Comparison of ENCODE assay signal across 9 cellular contexts in the genomic region with DNA sequence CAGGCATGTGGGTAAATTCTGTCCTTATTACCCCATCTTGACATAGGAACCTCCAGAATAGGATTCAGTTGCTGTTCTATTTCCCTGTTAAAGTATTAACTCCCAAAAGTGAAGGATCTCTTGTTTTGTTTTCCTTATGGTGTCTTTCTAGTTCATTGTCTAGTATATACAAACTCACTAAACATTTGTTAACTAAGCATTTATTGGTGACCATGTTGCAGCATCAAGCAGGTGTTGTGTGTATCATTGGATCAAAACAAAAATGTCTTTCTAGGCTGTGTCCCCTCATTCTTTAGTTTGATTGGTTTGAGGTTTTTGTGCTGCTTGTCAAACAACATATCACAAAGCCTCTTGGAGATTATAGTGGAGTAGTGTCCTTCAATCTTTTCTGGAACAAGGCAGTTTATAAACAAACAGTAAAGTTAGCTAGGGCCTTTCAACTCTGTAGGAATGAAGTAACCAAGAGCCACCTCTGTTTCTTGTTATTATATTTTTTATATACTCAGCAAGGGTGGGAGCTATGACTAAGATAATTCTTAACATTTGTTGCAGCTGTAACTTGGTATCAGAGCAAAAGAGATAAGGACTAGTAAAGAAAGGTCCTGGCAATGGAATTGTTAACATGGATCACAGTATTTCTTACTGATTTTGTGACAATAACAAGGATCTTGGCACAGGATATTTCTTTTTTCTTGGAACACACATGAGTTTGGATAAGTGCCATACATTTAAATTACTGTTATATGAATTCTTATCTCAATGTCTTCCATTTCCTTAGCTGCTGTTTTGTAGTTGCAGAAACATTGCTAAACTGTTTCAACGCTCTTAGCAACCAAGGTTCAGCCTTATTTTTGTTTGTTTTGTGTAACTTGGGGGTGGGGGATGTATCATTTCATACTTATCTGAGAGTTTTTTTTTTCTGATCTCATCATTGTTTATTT.
DNase-seq lines count a peak whose midpoint lies in the region; ATAC-seq and TF ChIP-seq lines count a peak whose summit lies in the region.
"Had no signal": no experiment of that assay in that cellular context is flagged by ENCODE, and none has a peak within 500 bp of the region (broad histone marks: within the 10 kb centered on the region; RNA-seq: fewer than 3 reads in every experiment).

No MANE protein-coding gene starts in this region.

- H3F3A ChIP-seq in MM.1S (ENCODE audit: insufficient read depth, low read length): no peaks in the 10 kb centered on the region

- peaks cover 11 to 26% of the 10 kb centered on the region in 2 donors for H3K4me1 ChIP-seq in muscle layer of duodenum (ENCODE audit: control insufficient read depth in 1 of 2, insufficient read depth in 2 of 2, low read length in 2 of 2)
- H3K4me1 ChIP-seq in MM.1S (ENCODE audit: low read length): no peaks in the 10 kb centered on the region

- H3K36me3 ChIP-seq in muscle layer of duodenum (ENCODE audit: control insufficient read depth in 1 of 2, insufficient read depth in 2 of 2, low read length in 2 of 2): peaks cover 0 to 8% of the 10 kb centered on the region in 2 donors
- H3K36me3 ChIP-seq in MM.1S (replicated peaks; ENCODE audit: insufficient read depth, low read length): no peaks in the 10 kb centered on the region
- H3K36me3 ChIP-seq: WERI-Rb-1 had no signal

- POLR2A ChIA-PET in GM10248 (lab: Yijun Ruan, JAX): no interaction called here

- no peak overlapping the region for H3K9ac ChIP-seq in MM.1S (ENCODE audit: low read length)

- H3K79me2 ChIP-seq in MM.1S (ENCODE audit: low read length): peaks cover 11% of the 10 kb centered on the region

- TF ChIP-seq CTCF in 22Rv1 (IDR thresholded peaks at IDR 0.05) (no peak), epithelial cell of esophagus (IDR thresholded peaks at IDR 0.05; ENCODE audit: insufficient read depth, low read depth, low read length, missing control alignments) (no peak), MM.1S (IDR thresholded peaks at IDR 0.05; ENCODE audit: low read length) (no peak), GM10248 (IDR thresholded peaks at IDR 0.05; ENCODE audit: control extremely low read depth, extremely low read depth, low read depth, missing control alignments) (no peak)

- no peak overlapping the region for H3K4me2 ChIP-seq in MM.1S (ENCODE audit: low read depth, low read length)

- H3K9me2 ChIP-seq in MM.1S (replicated peaks; ENCODE audit: insufficient read depth, low read length): no peaks in the 10 kb centered on the region

- DNase-seq in OCI-M1 (lab: John Stamatoyannopoulos, UW) (peak; percentile 84), epithelial cell of esophagus (ENCODE audit: low read depth) (peak; percentile 38), MM.1S (no peak), GM10248 (ENCODE audit: extremely low spot score) (no peak)
- DNase-seq: WERI-Rb-1 had no signal

- H3K27me3 ChIP-seq in muscle layer of duodenum (ENCODE audit: low read depth, low read length) (no peaks in the 10 kb centered on the region), MM.1S (replicated peaks; ENCODE audit: insufficient read depth, low read length) (no peaks in the 10 kb centered on the region)

- no peaks in the 10 kb centered on the region for H4K20me1 ChIP-seq in MM.1S (ENCODE audit: insufficient read depth, low read length)

- H3K27ac ChIP-seq in 22Rv1 (peak overlapping the region; percentile 41), muscle layer of duodenum (ENCODE audit: low read length) (peak overlapping the region; percentile 32), MM.1S (ENCODE audit: low read length) (no peak overlapping the region)
- H3K27ac ChIP-seq: WERI-Rb-1 had no signal

- H3K9me3 ChIP-seq in muscle layer of duodenum (ENCODE audit: control insufficient read depth in 1 of 2, low read length in 2 of 2) (no peaks in the 10 kb centered on the region), MM.1S (replicated peaks; ENCODE audit: insufficient read depth, low read length) (no peaks in the 10 kb centered on the region)

- CTCF ChIA-PET in GM10248 (lab: Yijun Ruan, JAX): interaction anchor here (0.8 to 2.4 kb wide), 6 partner anchors 9 to 260 kb away, joined by 3 to 17 read pairs (median 4); no protein-coding TSS in a partner anchor

- H3K4me3 ChIP-seq in epithelial cell of esophagus (ENCODE audit: low read length) (no peak overlapping the region), muscle layer of duodenum (ENCODE audit: low read depth in 1 of 2, low read length in 2 of 2) (no peak overlapping the region), MM.1S (ENCODE audit: low read length) (no peak overlapping the region)

- ATAC-seq in GM21360 (IDR thresholded peaks at IDR 0.05; ENCODE audit: unreplicated experiment) (no peak), HG02610 (IDR thresholded peaks at IDR 0.05; ENCODE audit: unreplicated experiment) (no peak)

- no peak overlapping the region for H2AFZ ChIP-seq in MM.1S (ENCODE audit: low read length)

Comparison
In these comparisons a context has a peak if more than half of its experiments do, and no peak if none do; other contexts are left out.
1. DNase-seq: peak in OCI-M1 (single experiment) and epithelial cell of esophagus (single experiment); none in MM.1S (single experiment) and GM10248 (single experiment).